ENCODE assay signal across 19 cellular contexts in the genomic region with DNA sequence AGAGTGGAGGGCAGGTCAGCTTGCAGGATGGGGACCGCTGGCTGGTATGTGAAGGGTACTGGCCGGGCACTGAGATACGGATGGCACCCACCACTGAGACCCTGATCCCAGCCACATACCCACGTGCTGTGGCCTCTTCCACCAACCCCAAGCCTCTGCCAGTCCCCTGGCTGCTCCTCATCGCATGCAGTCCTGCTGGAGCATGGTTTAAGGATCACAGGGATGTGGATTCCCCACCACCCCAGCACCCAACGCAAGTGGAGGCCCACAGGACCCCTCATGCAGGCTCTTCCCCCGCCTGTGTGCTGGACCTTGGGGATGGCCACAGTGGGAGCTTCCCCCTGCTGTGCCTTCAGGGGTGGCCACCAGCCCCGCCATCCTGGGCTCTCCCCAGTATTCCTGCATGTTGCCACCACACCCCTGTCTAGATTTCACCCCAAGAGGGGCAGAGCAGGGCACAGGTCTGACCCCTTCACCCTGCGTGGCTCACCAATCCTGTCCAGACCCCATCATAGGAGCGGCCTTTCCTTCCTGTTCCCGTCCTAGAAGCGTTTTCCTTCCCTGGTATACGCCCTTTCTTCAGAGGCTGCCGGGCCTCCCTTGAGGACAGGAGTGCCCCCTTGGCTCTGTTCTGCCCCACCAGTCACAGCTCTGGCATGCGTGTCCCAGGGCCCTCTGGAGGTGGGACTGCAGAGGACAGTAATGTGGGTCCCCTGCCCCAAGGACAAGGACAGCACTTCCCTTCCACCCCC. TPM values are rescaled to one million over a fixed set of nuclear protein-coding genes. Genes with fewer than 3 reads are reported as not detected.
"Had no signal": no experiment of that assay in that cellular context is flagged by ENCODE, and none has a peak within 500 bp of the region (broad histone marks: within the 10 kb centered on the region; RNA-seq: fewer than 3 reads in every experiment).

No MANE protein-coding gene starts in this region.

- H3K27ac Mint-ChIP-seq: activated B cell treated with CpG ODN at 0.5 μM for 24 hours; activated T-helper 1 cell treated with anti-CD3 and anti-CD28 coated beads, Interleukin-12 subunit alpha, Interleukin-12 subunit beta, Interleukin-2, Interleukin-4 antibody, amounts not matched to agents 30 ng/mL and 10 ng/mL and 1 ng/mL, durations not matched to agents 14 hours and 24 hours and 36 hours had no signal

- H3K4me3 ChIP-seq: cardiac muscle cell, dorsolateral prefrontal cortex, mucosa of descending colon, smooth muscle cell, testis had no signal

- H3K4me3 Mint-ChIP-seq: activated B cell treated with CpG ODN at 0.5 μM for 24 hours; activated T-helper 1 cell treated with anti-CD3 and anti-CD28 coated beads, Interleukin-12 subunit alpha, Interleukin-12 subunit beta, Interleukin-2, Interleukin-4 antibody, amounts not matched to agents 30 ng/mL and 10 ng/mL and 1 ng/mL, durations not matched to agents 14 hours and 24 hours and 36 hours; naive thymus-derived CD8-positive, alpha-beta T cell; stimulated activated naive CD8-positive, alpha-beta T cell treated with anti-CD3 and anti-CD28 coated beads, Interleukin-15, amount 100 ng/mL, for 72 hours had no signal

- H3K27ac ChIP-seq: cardiac muscle cell, dorsolateral prefrontal cortex, testis had no signal

- ATAC-seq: left colon; mucosa of descending colon; naive thymus-derived CD8-positive, alpha-beta T cell; SK-N-SH treated with all-trans-retinoic acid at 6 μM for 48 hours; stimulated activated naive CD8-positive, alpha-beta T cell treated with anti-CD3 and anti-CD28 coated beads, Interleukin-15, amount 100 ng/mL, for 72 hours had no signal

- H3K4me1 Mint-ChIP-seq: activated B cell treated with CpG ODN at 0.5 μM for 24 hours; naive thymus-derived CD8-positive, alpha-beta T cell had no signal

- H3K36me3 ChIP-seq: cardiac muscle cell had no signal

- FAIRE-seq: islet of Langerhans had no signal

- H3K9me3 ChIP-seq: mucosa of descending colon, testis had no signal

- DNase-seq: activated B cell treated with CpG ODN at 0.5 μM for 24 hours; activated CD4-positive, alpha-beta T cell treated with anti-CD3 and anti-CD28 coated beads for 48 hours; activated CD8-positive, alpha-beta memory T cell treated with anti-CD3 and anti-CD28 coated beads for 24 hours; activated naive CD4-positive, alpha-beta T cell treated with Interleukin-2 at 50 U/mL for 16 hours; dorsolateral prefrontal cortex; erythroblast; left colon; mucosa of descending colon; naive thymus-derived CD8-positive, alpha-beta T cell; nucleus accumbens; right cardiac atrium; stimulated activated naive CD8-positive, alpha-beta T cell treated with anti-CD3 and anti-CD28 coated beads, Interleukin-15, amount 100 ng/mL, for 72 hours; testis had no signal

- H3K27me3 ChIP-seq: cardiac muscle cell, testis had no signal

- H3K36me3 Mint-ChIP-seq: naive thymus-derived CD8-positive, alpha-beta T cell had no signal

RNA-seq across cellular contexts. Expression of a gene that starts 18.3 kb away (rescaled TPM):
- total RNA-seq: activated B cell treated with CpG ODN at 0.5 μM for 24 hours; activated T-helper 1 cell treated with anti-CD3 and anti-CD28 coated beads, Interleukin-12 subunit alpha, Interleukin-12 subunit beta, Interleukin-2, Interleukin-4 antibody, amounts not matched to agents 30 ng/mL and 10 ng/mL and 1 ng/mL, durations not matched to agents 14 hours and 24 hours and 36 hours; naive thymus-derived CD8-positive, alpha-beta T cell; T-helper 1 cell treated with Interleukin-12 subunit alpha and Interleukin-12 subunit beta and Interleukin-4 antibody, amounts not matched to agents 30 ng/mL and 1 ng/mL, for 36 hours had no signal
